In genomic region chr1:57118948-57119637, GRCh38 we compare ENCODE assay signal across 15 cellular contexts.
DNase-seq lines count a peak whose midpoint lies in the region; ATAC-seq, FAIRE-seq and TF ChIP-seq lines count a peak whose summit lies in the region.
"Had no signal": no experiment of that assay in that cellular context is flagged by ENCODE, and none has a peak within 500 bp of the region (broad histone marks: within the 10 kb centered on the region; RNA-seq: fewer than 3 reads in every experiment).

No MANE protein-coding gene starts in this region.

- intact Hi-C loops in tibial artery (cut with DNase I; ENCODE audit: low total_unique reads) = no loop called here

- H3K27ac ChIP-seq in tibial artery = no peak overlapping the region
- H3K27ac ChIP-seq: GM23248 had no signal

- no peaks in the 10 kb centered on the region for H3K9me3 ChIP-seq in tibial artery

- no peaks in the 10 kb centered on the region for H3K27me3 ChIP-seq in tibial artery

- H3K4me3 ChIP-seq in tibial artery = no peak overlapping the region
- H3K4me3 ChIP-seq: GM23248 had no signal

- H3K36me3 ChIP-seq in tibial artery = no peaks in the 10 kb centered on the region

- DNase-seq in NCI-H748 (lab: John Stamatoyannopoulos, UW; ENCODE audit: unreplicated experiment) = peak; percentile 15
- DNase-seq in NCI-H748 treated with DMSO at 0.1 percent for 48 hours (lab: John Stamatoyannopoulos, UW) = no peak
- no peak for DNase-seq in HEK293T (ENCODE audit: extremely low spot score)
- DNase-seq in tibial artery = no peak
- DNase-seq in D341Med (ENCODE audit: low spot score) = no peak
- no peak for DNase-seq in GM19239 (ENCODE audit: insufficient read length, low spot score)
- DNase-seq: C1 segment of cervical spinal cord; Calu3; CD4-positive, alpha-beta T cell; GM23248; IMR-90 had no signal

- FAIRE-seq in GM19239 (lab: Jason Lieb, UNC) = no peak
- FAIRE-seq: A204.1, H54 had no signal

- CTCF ChIA-PET in HEK293T (lab: Yijun Ruan, JAX) = no interaction called here

- POLR2A ChIA-PET in HEK293T (lab: Yijun Ruan, JAX) = no interaction called here

- no peak for TF ChIP-seq CTCF in tibial artery (IDR thresholded peaks at IDR 0.05)

- H3K4me1 ChIP-seq in tibial artery = no peaks in the 10 kb centered on the region

- ATAC-seq in esophagus mucosa = peak; percentile 59
- ATAC-seq: HCT116 had no signal

TF ChIP-seq in HEK293T, 16 proteins besides CTCF, POLR2A, EP300 and RAD21:
- TF ChIP-seq CTBP1 (IDR thresholded peaks at IDR 0.05; ENCODE audit: borderline replicate concordance) (no peak), TARDBP (IDR thresholded peaks at IDR 0.05) (no peak), SUZ12 (IDR thresholded peaks at IDR 0.05) (no peak), FOXM1 (IDR thresholded peaks at IDR 0.05; ENCODE audit: borderline replicate concordance) (no peak)
- TF ChIP-seq, protein P1, sequence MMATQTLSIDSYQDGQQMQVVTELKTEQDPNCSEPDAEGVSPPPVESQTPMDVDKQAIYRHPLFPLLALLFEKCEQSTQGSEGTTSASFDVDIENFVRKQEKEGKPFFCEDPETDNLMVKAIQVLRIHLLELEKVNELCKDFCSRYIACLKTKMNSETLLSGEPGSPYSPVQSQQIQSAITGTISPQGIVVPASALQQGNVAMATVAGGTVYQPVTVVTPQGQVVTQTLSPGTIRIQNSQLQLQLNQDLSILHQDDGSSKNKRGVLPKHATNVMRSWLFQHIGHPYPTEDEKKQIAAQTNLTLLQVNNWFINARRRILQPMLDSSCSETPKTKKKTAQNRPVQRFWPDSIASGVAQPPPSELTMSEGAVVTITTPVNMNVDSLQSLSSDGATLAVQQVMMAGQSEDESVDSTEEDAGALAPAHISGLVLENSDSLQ (IDR thresholded peaks at IDR 0.05) = peak; percentile 26; the same call in 1 of the 2 replicates
